ENCODE assay signal across 23 cellular contexts in the genomic region with DNA sequence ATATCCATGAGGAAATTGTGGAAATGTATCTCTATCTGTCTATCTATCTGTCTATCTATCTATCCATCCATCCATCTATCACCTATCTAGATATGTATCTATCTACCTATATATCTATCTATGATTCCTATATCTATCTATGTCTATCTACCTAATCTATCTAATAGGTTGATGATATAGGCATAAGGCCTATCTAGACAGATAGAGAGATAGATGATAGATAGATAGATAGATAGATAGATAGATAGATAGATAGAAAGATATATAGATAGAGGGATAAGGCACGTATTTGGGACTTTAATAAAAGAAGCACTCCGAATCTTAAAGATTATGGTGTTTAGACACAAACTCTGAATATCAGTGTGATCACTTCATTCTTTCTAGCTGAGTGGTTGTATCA.
"Had no signal": no experiment of that assay in that cellular context is flagged by ENCODE, and none has a peak within 500 bp of the region (broad histone marks: within the 10 kb centered on the region; RNA-seq: fewer than 3 reads in every experiment).

No MANE protein-coding gene starts in this region.

- H3K36me3 Mint-ChIP-seq: naive thymus-derived CD4-positive, alpha-beta T cell had no signal

- H3K27ac Mint-ChIP-seq: endodermal cell; naive thymus-derived CD4-positive, alpha-beta T cell; nephron progenitor cell had no signal

- H3K4me1 Mint-ChIP-seq: endodermal cell, nephron progenitor cell had no signal

- H3K27me3 ChIP-seq: gastrocnemius medialis, left lung, right atrium auricular region, transverse colon, upper lobe of right lung, uterus had no signal

- H3K4me3 ChIP-seq: gastrocnemius medialis, left lung, prostate gland, right atrium auricular region, smooth muscle cell, transverse colon, upper lobe of right lung, uterus had no signal

- ATAC-seq: esophagus mucosa; gastrocnemius medialis; stimulated activated naive CD8-positive, alpha-beta T cell treated with anti-CD3 and anti-CD28 coated beads, Interleukin-15, Interleukin-2, amounts not matched to agents 100 U/mL and 50 U/mL, for 24 hours had no signal

- DNase-seq: effector CD8-positive, alpha-beta T cell; endodermal cell; foreskin fibroblast; gastrocnemius medialis; left cardiac atrium; left lung; mesendoderm; midbrain; naive thymus-derived CD4-positive, alpha-beta T cell; nephron progenitor cell; stimulated activated CD4-positive, alpha-beta T cell treated with anti-CD3 and anti-CD28 coated beads, Interleukin-12 subunit alpha, Interleukin-12 subunit beta, amount 100 ng/mL, for 4 hours; stimulated activated CD4-positive, alpha-beta T cell treated with anti-CD3 and anti-CD28 coated beads, Interleukin-1b, Interleukin-23, amount 100 ng/mL, for 48 hours; stimulated activated CD4-positive, alpha-beta T cell treated with anti-CD3 and anti-CD28 coated beads, Interleukin-4, amount 100 ng/mL, for 1 hour; stimulated activated CD8-positive, alpha-beta memory T cell treated with anti-CD3 and anti-CD28 coated beads, Interleukin-4, amount 100 ng/mL, for 48 hours; stimulated activated naive CD8-positive, alpha-beta T cell treated with anti-CD3 and anti-CD28 coated beads, Interleukin-15, Interleukin-2, amounts not matched to agents 100 U/mL and 50 U/mL, for 24 hours; transverse colon; upper lobe of right lung; uterus had no signal

- H3K27ac ChIP-seq: epithelial cell of prostate, gastrocnemius medialis, left lung, prostate gland, right atrium auricular region, transverse colon, upper lobe of right lung, uterus had no signal

- H3K4me3 Mint-ChIP-seq: endodermal cell, nephron progenitor cell had no signal
